8 cellular contexts compared by ENCODE assay signal in genomic region chr1:212413902-212414327, GRCh38. TPM values are rescaled to one million over a fixed set of nuclear protein-coding genes. Genes with fewer than 3 reads are reported as not detected.
DNase-seq lines count a peak whose midpoint lies in the region; ATAC-seq and TF ChIP-seq lines count a peak whose summit lies in the region.

No MANE protein-coding gene starts in this region.

- 6% methylated on average over 21 of the region's 21 CpGs for WGBS in hepatocyte (ENCODE audit: low lambda C conversion rate, missing lambda C conversion rate)
- 19% methylated on average over 21 of the region's 21 CpGs for WGBS in sigmoid colon, 2 donors

- H3K79me2 ChIP-seq in hepatocyte = peaks cover 17% of the 10 kb centered on the region

- H3K4me3 ChIP-seq in hepatocyte (peak overlapping the region; percentile 97), sigmoid colon (peak overlapping the region; percentile 72 to 96 (median 80))

- POLR2A ChIA-PET in activated CD4-positive, alpha-beta memory T cell treated with anti-CD3 and anti-CD28 coated beads, Interleukin-2, amount 10 ng/mL, durations not matched to agents 7 days and 5 days (lab: Charles Lee) = interaction anchor here (1.0 kb wide), 1 partner anchor 17 kb away, joined by 3 read pairs; no protein-coding TSS in a partner anchor

- H3K9me3 ChIP-seq in hepatocyte (ENCODE audit: low read depth) (no peaks in the 10 kb centered on the region), sigmoid colon (no peaks in the 10 kb centered on the region)

- no peaks in the 10 kb centered on the region for H3K9me2 ChIP-seq in hepatocyte (replicated peaks; ENCODE audit: insufficient read depth)

- H3K36me3 ChIP-seq in hepatocyte (replicated peaks; ENCODE audit: insufficient read depth, low read depth) (no peaks in the 10 kb centered on the region), sigmoid colon (peaks cover 0 to 27% (median 10%) of the 10 kb centered on the region in 4 donors)

- peak overlapping the region; percentile 83 for H3K27ac Mint-ChIP-seq in activated CD4-positive, alpha-beta memory T cell treated with anti-CD3 and anti-CD28 coated beads, Interleukin-2, amount 10 ng/mL, durations not matched to agents 7 days and 5 days

- peaks cover 33% of the 10 kb centered on the region for H3K36me3 Mint-ChIP-seq in activated CD4-positive, alpha-beta memory T cell treated with anti-CD3 and anti-CD28 coated beads, Interleukin-2, amount 10 ng/mL, durations not matched to agents 7 days and 5 days (ENCODE audit: low read depth)

- H3K27ac ChIP-seq in hepatocyte (peak overlapping the region; percentile 64), sigmoid colon (peak overlapping the region in 3 of 4 donors; percentile 56 to 67 (median 65))

- peak overlapping the region; percentile 70 for H2AFZ ChIP-seq in hepatocyte

- peaks cover 26% of the 10 kb centered on the region for H3K4me1 Mint-ChIP-seq in activated CD4-positive, alpha-beta memory T cell treated with anti-CD3 and anti-CD28 coated beads, Interleukin-2, amount 10 ng/mL, durations not matched to agents 7 days and 5 days

- H4K20me1 ChIP-seq in hepatocyte (ENCODE audit: insufficient read depth, poor library complexity, severe bottlenecking) = no peaks in the 10 kb centered on the region

- peak; percentile 11 for ATAC-seq in HG02884 (IDR thresholded peaks at IDR 0.05; ENCODE audit: unreplicated experiment)
- no peak for ATAC-seq in HG02870 (IDR thresholded peaks at IDR 0.05; ENCODE audit: unreplicated experiment)

- CTCF ChIA-PET in activated CD4-positive, alpha-beta memory T cell treated with anti-CD3 and anti-CD28 coated beads, Interleukin-2, amount 10 ng/mL, durations not matched to agents 7 days and 5 days (lab: Charles Lee) = interaction anchor here (1.1 to 1.9 kb wide), 4 partner anchors 12 to 378 kb away, joined by 3 to 11 read pairs (median 4); partner anchors contain the start of genes DTL and INTS7

- TF ChIP-seq CTCF in hepatocyte (IDR thresholded peaks at IDR 0.05; ENCODE audit: poor library complexity) = no peak
- TF ChIP-seq CTCF in sigmoid colon (IDR thresholded peaks at IDR 0.05) = no peak

- H3K4me2 ChIP-seq in hepatocyte = peak overlapping the region; percentile 97

- H3K4me1 ChIP-seq in hepatocyte (ENCODE audit: insufficient read depth) (peaks cover 8% of the 10 kb centered on the region), sigmoid colon (peaks cover 0 to 13% (median 7%) of the 10 kb centered on the region in 4 donors)

- no peaks in the 10 kb centered on the region for H3K27me3 Mint-ChIP-seq in activated CD4-positive, alpha-beta memory T cell treated with anti-CD3 and anti-CD28 coated beads, Interleukin-2, amount 10 ng/mL, durations not matched to agents 7 days and 5 days

- no peak for TF ChIP-seq EP300 in sigmoid colon (IDR thresholded peaks at IDR 0.05)

- TF ChIP-seq POLR2A in sigmoid colon (IDR thresholded peaks at IDR 0.05) = no peak

- no peaks in the 10 kb centered on the region for H3K9me3 Mint-ChIP-seq in activated CD4-positive, alpha-beta memory T cell treated with anti-CD3 and anti-CD28 coated beads, Interleukin-2, amount 10 ng/mL, durations not matched to agents 7 days and 5 days

- peak overlapping the region; percentile 98 for H3K4me3 Mint-ChIP-seq in activated CD4-positive, alpha-beta memory T cell treated with anti-CD3 and anti-CD28 coated beads, Interleukin-2, amount 10 ng/mL, durations not matched to agents 7 days and 5 days

- peak; percentile 29 for DNase-seq in NCI-H748 (lab: John Stamatoyannopoulos, UW; ENCODE audit: unreplicated experiment)
- DNase-seq in NCI-H748 treated with DMSO at 0.1 percent for 48 hours (lab: John Stamatoyannopoulos, UW) = no peak
- no peak for DNase-seq in activated CD4-positive, alpha-beta memory T cell treated with anti-CD3 and anti-CD28 coated beads, Interleukin-2, amount 10 ng/mL, durations not matched to agents 7 days and 5 days
- peak; percentile 23 for DNase-seq in hepatocyte (ENCODE audit: low spot score)
- no peak for DNase-seq in sigmoid colon
- no peak for DNase-seq in NCI-H82 treated with DMSO at 0.1 percent for 48 hours (lab: John Stamatoyannopoulos, UW; ENCODE audit: unreplicated experiment)

- intact Hi-C loops in sigmoid colon (cut with DNase I) = no loop called here

- H3K27me3 ChIP-seq in hepatocyte (no peaks in the 10 kb centered on the region), sigmoid colon (no peaks in the 10 kb centered on the region)

RNA-seq across cellular contexts. Expression of gene PACC1, which starts 0.8 kb away (rescaled TPM):
- total RNA-seq in activated CD4-positive, alpha-beta memory T cell treated with anti-CD3 and anti-CD28 coated beads, Interleukin-2, amount 10 ng/mL, durations not matched to agents 7 days and 5 days = 10 to 100 TPM; 11.4 to 12.1 TPM
- total RNA-seq in hepatocyte (10.0 and 10.4 TPM in 2 replicates), sigmoid colon (1 to 10 TPM; 1.6 to 6.9 (median 3.0) TPM)
- polyA plus RNA-seq in hepatocyte (6.4 and 9.4 TPM in 2 replicates), sigmoid colon (1 to 10 TPM in 2 of 3 donors, under 1 TPM in 1; 0.60 to 4.6 (median 1.8) TPM)

RNA-seq across cellular contexts. Expression of gene NENF, which starts 18.8 kb away (rescaled TPM):
- 10 to 100 TPM; 25.6 to 28.5 TPM for total RNA-seq in activated CD4-positive, alpha-beta memory T cell treated with anti-CD3 and anti-CD28 coated beads, Interleukin-2, amount 10 ng/mL, durations not matched to agents 7 days and 5 days
- total RNA-seq in hepatocyte (45.4 and 52.3 TPM in 2 replicates), sigmoid colon (100 to 1,000 TPM; 100 to 136 (median 120) TPM)
- polyA plus RNA-seq in hepatocyte (115 and 144 TPM in 2 replicates), sigmoid colon (10 to 100 TPM; 27.0 to 66.1 (median 42.1) TPM)

Comparison
In these comparisons a context has a peak if more than half of its experiments do, and no peak if none do; other contexts are left out.
1. DNase-seq: peak in NCI-H748 (single experiment) and hepatocyte (single experiment); none in NCI-H748 treated with DMSO at 0.1 percent for 48 hours (single experiment), activated CD4-positive, alpha-beta memory T cell treated with anti-CD3 and anti-CD28 coated beads, Interleukin-2, amount 10 ng/mL, durations not matched to agents 7 days and 5 days (single experiment), sigmoid colon (single experiment) and NCI-H82 treated with DMSO at 0.1 percent for 48 hours (single experiment).